13 cellular contexts compared by ENCODE assay signal in genomic region chr10:14056545-14057332, GRCh38.
A peak's percentile ranks its signal among the peaks of the same experiment; 100 is the strongest.
DNase-seq lines count a peak whose midpoint lies in the region; ATAC-seq and TF ChIP-seq lines count a peak whose summit lies in the region.
"Had no signal": no experiment of that assay in that cellular context is flagged by ENCODE, and none has a peak within 500 bp of the region (broad histone marks: within the 10 kb centered on the region; RNA-seq: fewer than 3 reads in every experiment).

No MANE protein-coding gene starts in this region.

- H3K27ac Mint-ChIP-seq in MCF 10A (ENCODE audit: low read depth, unreplicated experiment): no peak overlapping the region
- H3K27ac Mint-ChIP-seq in activated CD4-positive, alpha-beta T cell treated with anti-CD3 and anti-CD28 coated beads for 36 hours: no peak overlapping the region
- H3K27ac Mint-ChIP-seq: activated B cell treated with CpG ODN at 0.5 μM for 24 hours; activated naive CD4-positive, alpha-beta T cell treated with anti-CD3 and anti-CD28 coated beads, Interleukin-2, amount 50 U/mL, for 24 hours had no signal

- CTCF ChIA-PET in MCF 10A (lab: Yijun Ruan, JAX): no interaction called here
- CTCF ChIA-PET in activated CD4-positive, alpha-beta T cell treated with anti-CD3 and anti-CD28 coated beads for 36 hours (lab: Charles Lee): no interaction called here

- H3K4me3 ChIP-seq in breast epithelium (no peak overlapping the region), brain microvascular endothelial cell (ENCODE audit: low read depth, low read length) (no peak overlapping the region), upper lobe of left lung (no peak overlapping the region)
- H3K4me3 ChIP-seq: GM12878 had no signal

- 57 to 66% methylated on average over 6 of the region's 6 CpGs for WGBS in upper lobe of left lung, 2 donors

- peaks cover 13% of the 10 kb centered on the region for H3K9me3 Mint-ChIP-seq in MCF 10A (ENCODE audit: unreplicated experiment)
- H3K9me3 Mint-ChIP-seq in activated CD4-positive, alpha-beta T cell treated with anti-CD3 and anti-CD28 coated beads for 36 hours (ENCODE audit: low read depth): peaks cover 13% of the 10 kb centered on the region

- ATAC-seq in left lobe of liver (peak; percentile 47), upper lobe of left lung (ENCODE audit: low FRiP score in 2 of 2) (peak; percentile 56 to 82)
- no peak for ATAC-seq in activated CD4-positive, alpha-beta T cell treated with anti-CD3 and anti-CD28 coated beads for 36 hours
- ATAC-seq: GM12878 had no signal

- H3K4me1 ChIP-seq in breast epithelium (no peaks in the 10 kb centered on the region), upper lobe of left lung (peaks cover 0 to 10% (median 6%) of the 10 kb centered on the region in 4 donors)

- peak in 1 of 4 donors; percentile 17 for TF ChIP-seq EP300 in upper lobe of left lung (IDR thresholded peaks at IDR 0.05)

- H3K27ac ChIP-seq in breast epithelium: no peak overlapping the region
- H3K27ac ChIP-seq in brain microvascular endothelial cell: peak overlapping the region; percentile 80
- peak overlapping the region in 1 of 4 donors; percentile 45 for H3K27ac ChIP-seq in upper lobe of left lung

- DNase-seq in MCF 10A (ENCODE audit: unreplicated experiment) (peak; percentile 61), breast epithelium (ENCODE audit: low spot score in 2 of 2) (no peak), brain microvascular endothelial cell (peak; percentile 92), left lobe of liver (ENCODE audit: low spot score) (no peak), upper lobe of left lung (no peak), cortex of kidney (lab: John Stamatoyannopoulos, UW) (no peak), HPDE6-E6E7 (ENCODE audit: extremely low spot score) (no peak)
- DNase-seq in activated CD4-positive, alpha-beta T cell treated with anti-CD3 and anti-CD28 coated beads for 36 hours: no peak
- DNase-seq: activated B cell treated with CpG ODN at 0.5 μM for 24 hours, hippocampal formation, NCI-H774 had no signal

- H3K9me3 ChIP-seq in breast epithelium (peaks cover 0 to 8% of the 10 kb centered on the region in 2 donors), upper lobe of left lung (no peaks in the 10 kb centered on the region)

- H3K27me3 Mint-ChIP-seq in MCF 10A (ENCODE audit: insufficient read depth, unreplicated experiment): no peaks in the 10 kb centered on the region
- peaks cover 3% of the 10 kb centered on the region for H3K27me3 Mint-ChIP-seq in activated CD4-positive, alpha-beta T cell treated with anti-CD3 and anti-CD28 coated beads for 36 hours
- H3K27me3 Mint-ChIP-seq: activated naive CD4-positive, alpha-beta T cell treated with anti-CD3 and anti-CD28 coated beads, Interleukin-2, amount 50 U/mL, for 24 hours had no signal

- H3K36me3 ChIP-seq in breast epithelium (no peaks in the 10 kb centered on the region), brain microvascular endothelial cell (replicated peaks) (no peaks in the 10 kb centered on the region), upper lobe of left lung (no peaks in the 10 kb centered on the region)

- TF ChIP-seq CTCF in MCF 10A (IDR thresholded peaks at IDR 0.05; ENCODE audit: unreplicated experiment) (no peak), breast epithelium (IDR thresholded peaks at IDR 0.05) (no peak), brain microvascular endothelial cell (IDR thresholded peaks at IDR 0.05; ENCODE audit: low read depth, low read length, missing control alignments) (no peak), upper lobe of left lung (IDR thresholded peaks at IDR 0.05) (no peak)

- POLR2A ChIA-PET in MCF 10A (lab: Yijun Ruan, JAX): interaction anchor here (0.6 to 1.7 kb wide), 4 partner anchors 13 to 136 kb away, joined by 3 to 4 read pairs (median 4); no protein-coding TSS in a partner anchor
- POLR2A ChIA-PET in activated CD4-positive, alpha-beta T cell treated with anti-CD3 and anti-CD28 coated beads for 36 hours (lab: Charles Lee): no interaction called here

- in situ Hi-C loops in brain microvascular endothelial cell (cut with HindIII; ENCODE audit: low pct_ligation_motif_present, low sequenced_read_pairs): no loop called here

- no peak for TF ChIP-seq POLR2A in breast epithelium (IDR thresholded peaks at IDR 0.05)
- no peak for TF ChIP-seq POLR2A in upper lobe of left lung (IDR thresholded peaks at IDR 0.05)

- intact Hi-C loops in MCF 10A (cut with micrococcal nuclease) (no loop called here), breast epithelium (cut with DNase I; ENCODE audit: low total_unique reads) (no loop called here)
- intact Hi-C loops in activated CD4-positive, alpha-beta T cell treated with anti-CD3 and anti-CD28 coated beads for 36 hours (cut with DNase I, micrococcal nuclease): no loop called here

- no TSS peak for BruUV-seq in MCF 10A (replicated peaks; lab: Mats Ljungman, UMichigan)

- no peaks in the 10 kb centered on the region for H3K36me3 Mint-ChIP-seq in MCF 10A (ENCODE audit: insufficient read depth, unreplicated experiment)
- peaks cover 2% of the 10 kb centered on the region for H3K36me3 Mint-ChIP-seq in activated CD4-positive, alpha-beta T cell treated with anti-CD3 and anti-CD28 coated beads for 36 hours (ENCODE audit: low read depth)
- H3K36me3 Mint-ChIP-seq: activated naive CD4-positive, alpha-beta T cell treated with anti-CD3 and anti-CD28 coated beads, Interleukin-2, amount 50 U/mL, for 24 hours had no signal

- H3K4me1 Mint-ChIP-seq in MCF 10A (ENCODE audit: insufficient read depth, unreplicated experiment): no peaks in the 10 kb centered on the region
- H3K4me1 Mint-ChIP-seq in activated CD4-positive, alpha-beta T cell treated with anti-CD3 and anti-CD28 coated beads for 36 hours: no peaks in the 10 kb centered on the region
- H3K4me1 Mint-ChIP-seq: activated B cell treated with CpG ODN at 0.5 μM for 24 hours; activated naive CD4-positive, alpha-beta T cell treated with anti-CD3 and anti-CD28 coated beads, Interleukin-2, amount 50 U/mL, for 24 hours had no signal

- H3K27me3 ChIP-seq in breast epithelium (no peaks in the 10 kb centered on the region), brain microvascular endothelial cell (replicated peaks) (no peaks in the 10 kb centered on the region), upper lobe of left lung (no peaks in the 10 kb centered on the region)

- H3K4me3 Mint-ChIP-seq in MCF 10A (ENCODE audit: unreplicated experiment): no peak overlapping the region
- no peak overlapping the region for H3K4me3 Mint-ChIP-seq in activated CD4-positive, alpha-beta T cell treated with anti-CD3 and anti-CD28 coated beads for 36 hours
- H3K4me3 Mint-ChIP-seq: activated B cell treated with CpG ODN at 0.5 μM for 24 hours; activated naive CD4-positive, alpha-beta T cell treated with anti-CD3 and anti-CD28 coated beads, Interleukin-2, amount 50 U/mL, for 24 hours had no signal

Comparison
In these comparisons a context has a peak if more than half of its experiments do, and no peak if none do; other contexts are left out.
1. DNase-seq: peak in MCF 10A (single experiment) and brain microvascular endothelial cell (single experiment); none in breast epithelium (0 of 2), left lobe of liver (single experiment), upper lobe of left lung (0 of 2), activated CD4-positive, alpha-beta T cell treated with anti-CD3 and anti-CD28 coated beads for 36 hours (single experiment), cortex of kidney (single experiment) and HPDE6-E6E7 (single experiment).